ENCODE assay signal across 2 cellular contexts in genomic region chr15:55194246-55194645, GRCh38.
TF ChIP-seq lines count a peak whose summit lies in the region.

No MANE protein-coding gene starts in this region.

TF ChIP-seq in HepG2, 621 proteins besides CTCF, POLR2A, EP300 and RAD21:
- TF ChIP-seq CENPT (CRISPR knock-in tag; IDR thresholded peaks at IDR 0.05; ENCODE audit: low read depth) (no peak), CREBL2 (CRISPR knock-in tag; IDR thresholded peaks at IDR 0.05; ENCODE audit: borderline replicate concordance) (no peak), HCFC1 (IDR thresholded peaks at IDR 0.05; ENCODE audit: low read depth, low read length) (no peak), ZNF790 (CRISPR knock-in tag; IDR thresholded peaks at IDR 0.05; ENCODE audit: borderline replicate concordance) (no peak), ZNF761 (CRISPR knock-in tag; conservative IDR thresholded peaks at IDR 0.05) (no peak), MBNL3 (CRISPR knock-in tag; conservative IDR thresholded peaks at IDR 0.05) (no peak), GTF2F1 (IDR thresholded peaks at IDR 0.05; ENCODE audit: low read length) (no peak), SETDB1 (CRISPR knock-in tag; IDR thresholded peaks at IDR 0.05; ENCODE audit: borderline replicate concordance) (no peak), ZNF496 (CRISPR knock-in tag; IDR thresholded peaks at IDR 0.05; ENCODE audit: insufficient replicate concordance) (no peak), SAP130 (CRISPR knock-in tag; IDR thresholded peaks at IDR 0.05; ENCODE audit: low read depth) (no peak), RFX5 (IDR thresholded peaks at IDR 0.05; ENCODE audit: low read depth, low read length) (no peak), ZNF335 (CRISPR knock-in tag; IDR thresholded peaks at IDR 0.05) (no peak), CC2D1A (CRISPR knock-in tag; IDR thresholded peaks at IDR 0.05) (no peak), ZNF432 (CRISPR knock-in tag; IDR thresholded peaks at IDR 0.05; ENCODE audit: borderline replicate concordance) (no peak), ZNF232 (CRISPR knock-in tag; IDR thresholded peaks at IDR 0.05; ENCODE audit: borderline replicate concordance) (no peak), NFYB (CRISPR knock-in tag; IDR thresholded peaks at IDR 0.05) (no peak)
- TF ChIP-seq, protein P1, sequence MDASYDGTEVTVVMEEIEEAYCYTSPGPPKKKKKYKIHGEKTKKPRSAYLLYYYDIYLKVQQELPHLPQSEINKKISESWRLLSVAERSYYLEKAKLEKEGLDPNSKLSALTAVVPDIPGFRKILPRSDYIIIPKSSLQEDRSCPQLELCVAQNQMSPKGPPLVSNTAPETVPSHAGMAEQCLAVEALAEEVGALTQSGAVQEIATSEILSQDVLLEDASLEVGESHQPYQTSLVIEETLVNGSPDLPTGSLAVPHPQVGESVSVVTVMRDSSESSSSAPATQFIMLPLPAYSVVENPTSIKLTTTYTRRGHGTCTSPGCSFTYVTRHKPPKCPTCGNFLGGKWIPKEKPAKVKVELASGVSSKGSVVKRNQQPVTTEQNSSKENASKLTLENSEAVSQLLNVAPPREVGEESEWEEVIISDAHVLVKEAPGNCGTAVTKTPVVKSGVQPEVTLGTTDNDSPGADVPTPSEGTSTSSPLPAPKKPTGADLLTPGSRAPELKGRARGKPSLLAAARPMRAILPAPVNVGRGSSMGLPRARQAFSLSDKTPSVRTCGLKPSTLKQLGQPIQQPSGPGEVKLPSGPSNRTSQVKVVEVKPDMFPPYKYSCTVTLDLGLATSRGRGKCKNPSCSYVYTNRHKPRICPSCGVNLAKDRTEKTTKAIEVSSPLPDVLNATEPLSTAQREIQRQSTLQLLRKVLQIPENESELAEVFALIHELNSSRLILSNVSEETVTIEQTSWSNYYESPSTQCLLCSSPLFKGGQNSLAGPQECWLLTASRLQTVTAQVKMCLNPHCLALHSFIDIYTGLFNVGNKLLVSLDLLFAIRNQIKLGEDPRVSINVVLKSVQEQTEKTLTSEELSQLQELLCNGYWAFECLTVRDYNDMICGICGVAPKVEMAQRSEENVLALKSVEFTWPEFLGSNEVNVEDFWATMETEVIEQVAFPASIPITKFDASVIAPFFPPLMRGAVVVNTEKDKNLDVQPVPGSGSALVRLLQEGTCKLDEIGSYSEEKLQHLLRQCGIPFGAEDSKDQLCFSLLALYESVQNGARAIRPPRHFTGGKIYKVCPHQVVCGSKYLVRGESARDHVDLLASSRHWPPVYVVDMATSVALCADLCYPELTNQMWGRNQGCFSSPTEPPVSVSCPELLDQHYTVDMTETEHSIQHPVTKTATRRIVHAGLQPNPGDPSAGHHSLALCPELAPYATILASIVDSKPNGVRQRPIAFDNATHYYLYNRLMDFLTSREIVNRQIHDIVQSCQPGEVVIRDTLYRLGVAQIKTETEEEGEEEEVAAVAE (CRISPR knock-in tag; IDR thresholded peaks at IDR 0.05; ENCODE audit: borderline replicate concordance) = no peak
- TF ChIP-seq, protein P2, sequence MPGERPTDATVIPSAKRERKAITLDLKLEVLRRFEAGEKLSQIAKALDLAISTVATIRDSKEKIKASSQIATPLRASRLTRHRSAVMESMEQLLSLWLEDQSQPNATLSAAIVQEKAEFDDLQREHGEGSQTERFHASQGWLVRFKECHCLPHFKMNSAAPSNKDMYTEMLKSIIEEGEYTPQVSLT (CRISPR knock-in tag; IDR thresholded peaks at IDR 0.05; ENCODE audit: borderline replicate concordance, low read depth) = no peak
- TF ChIP-seq, protein P3, sequence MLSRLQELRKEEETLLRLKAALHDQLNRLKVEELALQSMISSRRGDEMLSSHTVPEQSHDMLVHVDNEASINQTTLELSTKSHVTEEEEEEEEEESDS (CRISPR knock-in tag; IDR thresholded peaks at IDR 0.05; ENCODE audit: borderline replicate concordance) = no peak

TF ChIP-seq in H1, 55 proteins besides CTCF, POLR2A, EP300 and RAD21:
- TF ChIP-seq, protein P4, sequence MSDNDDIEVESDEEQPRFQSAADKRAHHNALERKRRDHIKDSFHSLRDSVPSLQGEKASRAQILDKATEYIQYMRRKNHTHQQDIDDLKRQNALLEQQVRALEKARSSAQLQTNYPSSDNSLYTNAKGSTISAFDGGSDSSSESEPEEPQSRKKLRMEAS (IDR thresholded peaks at IDR 0.05) = no peak
- TF ChIP-seq CBX5 (IDR thresholded peaks at IDR 0.05; ENCODE audit: low read depth, low read length) = no peak
- TF ChIP-seq POLR2AphosphoS5 (IDR thresholded peaks at IDR 0.05; ENCODE audit: low read depth, low read length) = no peak
